1 cellular context compared by ENCODE assay signal in genomic region chr13:77042566-77043177, GRCh38.
A peak's percentile ranks its signal among the peaks of the same experiment; 100 is the strongest.
TF ChIP-seq lines count a peak whose summit lies in the region.

No MANE protein-coding gene starts in this region.

TF ChIP-seq in GM12878, 131 proteins besides CTCF, POLR2A, EP300 and RAD21:
- TF ChIP-seq POLR2AphosphoS5 (IDR thresholded peaks at IDR 0.05; ENCODE audit: low read length) (0 out of 2 replicates have a peak, but pooled peaks have one; percentile 20), BCL3 (IDR thresholded peaks at IDR 0.05; ENCODE audit: borderline replicate concordance, insufficient read depth, low read depth, low read length, poor library complexity, severe bottlenecking) (peak; percentile 10), SMAD1 (IDR thresholded peaks at IDR 0.05; ENCODE audit: low read depth, partially characterized antibody) (no peak)
